ENCODE assay signal across 8 cellular contexts in genomic region chr1:3857791-3858129, GRCh38. TPM values are rescaled to one million over a fixed set of nuclear protein-coding genes. Genes with fewer than 3 reads are reported as not detected.
A peak's percentile ranks its signal among the peaks of the same experiment; 100 is the strongest.
DNase-seq lines count a peak whose midpoint lies in the region; ATAC-seq, FAIRE-seq and TF ChIP-seq lines count a peak whose summit lies in the region.

No MANE protein-coding gene starts in this region.

- peak overlapping the region; percentile 97 for H3K4me3 Mint-ChIP-seq in activated naive CD4-positive, alpha-beta T cell treated with anti-CD3 and anti-CD28 coated beads, Interleukin-2, amount 10 ng/mL, durations not matched to agents 7 days and 5 days

- no peak for TF ChIP-seq EP300 in GM12878 (IDR thresholded peaks at IDR 0.05; ENCODE audit: borderline replicate concordance in 1 of 2, control insufficient read depth in 1 of 2, low read depth in 2 of 2, low read length in 2 of 2)
- no peak for TF ChIP-seq EP300 in upper lobe of left lung (IDR thresholded peaks at IDR 0.05)

- CTCF ChIA-PET in activated naive CD4-positive, alpha-beta T cell treated with anti-CD3 and anti-CD28 coated beads, Interleukin-2, amount 10 ng/mL, durations not matched to agents 7 days and 5 days (lab: Charles Lee), result interaction anchor here (0.8 to 3.2 kb wide), 8 partner anchors 11 to 64 kb away, joined by 3 to 15 read pairs (median 5); partner anchors contain the start of gene C1orf174
- CTCF ChIA-PET in GM12878 (lab: Yijun Ruan, JAX), result interaction anchor here (0.7 to 3.2 kb wide), 2 partner anchors 41 to 213 kb away, joined by 3 to 9 read pairs; partner anchors contain the start of gene C1orf174

- POLR2A ChIA-PET in GM12878 (lab: Charles Lee), result interaction anchor here (0.6 to 1.7 kb wide), 3 partner anchors 10 to 206 kb away, joined by 3 to 4 read pairs (median 4); partner anchors contain the start of gene TP73

- H3K27me3 ChIP-seq in GM12878 (replicated peaks in 1 of 2; ENCODE audit: control insufficient read depth in 2 of 2, insufficient read depth in 2 of 2, low read length in 1 of 2) (no peaks in the 10 kb centered on the region), upper lobe of left lung (no peaks in the 10 kb centered on the region)

- no peak for FAIRE-seq in GM12878 (lab: Jason Lieb, UNC)

- TF ChIP-seq CTCF in GM12878 (IDR thresholded peaks at IDR 0.05 in 2 of 3, conservative IDR thresholded peaks at IDR 0.05 in 1 of 3; ENCODE audit: control insufficient read depth in 2 of 3, extremely low read depth in 1 of 3, insufficient read depth in 1 of 3, low read depth in 3 of 3, low read length in 3 of 3) (no peak), lower leg skin (IDR thresholded peaks at IDR 0.05) (no peak), upper lobe of left lung (IDR thresholded peaks at IDR 0.05) (no peak)

- H3K4me2 ChIP-seq in GM12878 (ENCODE audit: control insufficient read depth, insufficient read depth), result peak overlapping the region; percentile 87

- ATAC-seq in GM12878 (no peak), upper lobe of left lung (ENCODE audit: low FRiP score in 2 of 2) (peak in 1 of 2 donors; percentile 1), HG03457 (IDR thresholded peaks at IDR 0.05; ENCODE audit: unreplicated experiment) (no peak)

- H2AFZ ChIP-seq in GM12878 (ENCODE audit: control insufficient read depth, low read depth, low read length), result peak overlapping the region; percentile 90

- DNase-seq in activated naive CD4-positive, alpha-beta T cell treated with anti-CD3 and anti-CD28 coated beads, Interleukin-2, amount 10 ng/mL, durations not matched to agents 7 days and 5 days, result no peak
- no peak for DNase-seq in activated naive CD4-positive, alpha-beta T cell (lab: John Stamatoyannopoulos, UW)
- DNase-seq in GM12878 (ENCODE audit: low read depth, low spot score), result no peak
- no peak for DNase-seq in lower leg skin (ENCODE audit: low spot score in 2 of 2)
- DNase-seq in upper lobe of left lung, result no peak
- no peak for DNase-seq in OCI-M2 (lab: John Stamatoyannopoulos, UW; ENCODE audit: unreplicated experiment)
- DNase-seq in NCI-H69 (lab: John Stamatoyannopoulos, UW), result no peak

- WGBS in GM12878 (ENCODE audit: insufficient coverage, insufficient replicate concordance, low lambda C conversion rate, missing lambda C conversion rate), result 23% methylated on average over 21 of the region's 21 CpGs
- WGBS in lower leg skin, 2 donors, result 4 to 7% methylated on average over 8 to 20 of the region's 21 CpGs
- 18 to 28% methylated on average over 2 to 13 of the region's 21 CpGs for WGBS in upper lobe of left lung, 2 donors

- peaks cover 15% of the 10 kb centered on the region for H3K79me2 ChIP-seq in GM12878 (ENCODE audit: control insufficient read depth, insufficient read depth, low read length)

- RAD21 ChIA-PET in GM12878 (lab: Charles Lee; ENCODE audit: unreplicated experiment), result interaction anchor here (1.0 to 1.6 kb wide), 5 partner anchors 35 to 62 kb away, joined by 3 to 5 read pairs (median 3); partner anchors contain the start of genes C1orf174 and LRRC47

- peak overlapping the region; percentile 71 for H3K27ac Mint-ChIP-seq in activated naive CD4-positive, alpha-beta T cell treated with anti-CD3 and anti-CD28 coated beads, Interleukin-2, amount 10 ng/mL, durations not matched to agents 7 days and 5 days

- H3K27me3 Mint-ChIP-seq in activated naive CD4-positive, alpha-beta T cell treated with anti-CD3 and anti-CD28 coated beads, Interleukin-2, amount 10 ng/mL, durations not matched to agents 7 days and 5 days, result no peaks in the 10 kb centered on the region

- SMC1A ChIA-PET in GM12878 (lab: Charles Lee; ENCODE audit: uncharacterized antibody, unreplicated experiment), result interaction anchor here (0.9 to 2.0 kb wide), 4 partner anchors 35 to 54 kb away, joined by 3 to 7 read pairs (median 3); no protein-coding TSS in a partner anchor

- no peaks in the 10 kb centered on the region for H4K20me1 ChIP-seq in GM12878 (ENCODE audit: control insufficient read depth, insufficient read depth)

- no peak for TF ChIP-seq RAD21 in GM12878 (IDR thresholded peaks at IDR 0.05; ENCODE audit: insufficient read depth, low read depth, low read length)

- H3K27ac ChIP-seq in GM12878 (ENCODE audit: control insufficient read depth, insufficient read depth), result peak overlapping the region; percentile 40; the same call in 1 of the 2 replicates
- peak overlapping the region; percentile 72 to 91 (median 82) for H3K27ac ChIP-seq in upper lobe of left lung

- peaks cover 3% of the 10 kb centered on the region for H3K36me3 Mint-ChIP-seq in activated naive CD4-positive, alpha-beta T cell treated with anti-CD3 and anti-CD28 coated beads, Interleukin-2, amount 10 ng/mL, durations not matched to agents 7 days and 5 days

- peak overlapping the region; percentile 95 for H3K4me3 ChIP-seq in GM12878
- H3K4me3 ChIP-seq in lower leg skin (ENCODE audit: low read depth, poor library complexity, severe bottlenecking), result peak overlapping the region; percentile 62
- H3K4me3 ChIP-seq in upper lobe of left lung, result peak overlapping the region; percentile 72 to 100 (median 90)

- no TSS peak for BruUV-seq in GM12878 (replicated peaks; lab: Mats Ljungman, UMichigan)

- TF ChIP-seq POLR2A in GM12878 (IDR thresholded peaks at IDR 0.05; ENCODE audit: low read depth, low read length) (no peak), lower leg skin (IDR thresholded peaks at IDR 0.05) (no peak), upper lobe of left lung (IDR thresholded peaks at IDR 0.05) (no peak)

- H3K4me1 ChIP-seq in GM12878 (ENCODE audit: control insufficient read depth, insufficient read depth, low read length) (peaks cover 3% of the 10 kb centered on the region; the same call in 1 of the 2 replicates), upper lobe of left lung (peaks cover 18 to 41% (median 21%) of the 10 kb centered on the region in 4 donors)

- intact Hi-C loops in GM12878 (cut with micrococcal nuclease; ENCODE audit: unreplicated experiment) (loop anchor here (1.0 kb wide), 1 partner anchor 43 kb away; the partner anchor contains the start of gene C1orf174), lower leg skin (cut with DNase I; ENCODE audit: low total_unique reads) (no loop called here)

- peaks cover 34% of the 10 kb centered on the region for H3K4me1 Mint-ChIP-seq in activated naive CD4-positive, alpha-beta T cell treated with anti-CD3 and anti-CD28 coated beads, Interleukin-2, amount 10 ng/mL, durations not matched to agents 7 days and 5 days

- peak overlapping the region; percentile 62 for H3K9ac ChIP-seq in GM12878 (ENCODE audit: control insufficient read depth, insufficient read depth, low read length)

- in situ Hi-C loops in GM12878 (cut with MboI), result no loop called here

- H3K36me3 ChIP-seq in GM12878 (ENCODE audit: control insufficient read depth in 2 of 2, insufficient read depth in 2 of 2, low read length in 1 of 2), result no peaks in the 10 kb centered on the region
- H3K36me3 ChIP-seq in upper lobe of left lung, result no peaks in the 10 kb centered on the region

- no peaks in the 10 kb centered on the region for H3K9me3 Mint-ChIP-seq in activated naive CD4-positive, alpha-beta T cell treated with anti-CD3 and anti-CD28 coated beads, Interleukin-2, amount 10 ng/mL, durations not matched to agents 7 days and 5 days

- H3K9me3 ChIP-seq in GM12878 (replicated peaks; ENCODE audit: control insufficient read depth, insufficient read depth, low read length), result no peaks in the 10 kb centered on the region
- H3K9me3 ChIP-seq in upper lobe of left lung, result no peaks in the 10 kb centered on the region

RNA-seq across cellular contexts. Expression of gene DFFB, which starts 0.5 kb away (rescaled TPM):
- 20.3 and 23.2 TPM in 2 replicates for total RNA-seq in GM12878 (2013; cell fraction: nucleolus; rRNA removed)
- total RNA-seq in GM12878 (2014; rRNA removed) (8.5 and 10.0 TPM in 2 replicates), GM12878 (2014; rRNA removed; fragmentation: Illumina TruSeq; extraction: Trizol) (5.5 and 6.2 TPM in 2 replicates), GM12878 (2021) (7.7 and 8.3 TPM in 2 replicates), lower leg skin (10 to 100 TPM in 1 of 4 donors, 1 to 10 TPM in 3; 3.0 to 10.3 (median 6.8) TPM), upper lobe of left lung (10 to 100 TPM in 2 of 6 donors, 1 to 10 TPM in 4; 7.1 to 16.8 (median 9.4) TPM)
- polyA plus RNA-seq in GM12878 (2011; ENCODE audit: low read depth), result 3.0 TPM
- polyA plus RNA-seq in GM12878 (2011; rRNA removed) (8.8 and 10.7 TPM in 2 replicates), GM12878 (2014; fragmentation: Illumina TruSeq; extraction: Trizol) (6.8 and 7.4 TPM in 2 replicates), GM12878 (2014; fragmentation: Nextera tagmentation; extraction: Ambion mirVana) (1 to 10 TPM; 2.7 to 3.7 TPM), GM12878 (2014; rRNA removed) (10.7 and 12.0 TPM in 2 replicates), GM12878 (2016; fragmentation: Nextera tagmentation; extraction: Ambion mirVana) (1 to 10 TPM; 3.2 to 5.3 TPM)
- polyA plus RNA-seq in GM12878 (2011; cell fraction: cytosol; rRNA removed), result 8.2 and 9.4 TPM in 2 replicates
- polyA plus RNA-seq in GM12878 (2011; cell fraction: nucleus; rRNA removed), result 8.1 and 13.3 TPM in 2 replicates
- polyA plus RNA-seq in GM12878 (2012), result 4.1 and 6.2 TPM in 2 replicates
- 2.9 and 5.0 TPM in 2 replicates for polyA minus RNA-seq in GM12878 (2011; rRNA and poly(A)+ RNA removed)
- 2.5 and 3.0 TPM in 2 replicates for polyA minus RNA-seq in GM12878 (2011; cell fraction: cytosol; rRNA and poly(A)+ RNA removed)
- 3.9 and 4.4 TPM in 2 replicates for polyA minus RNA-seq in GM12878 (2011; cell fraction: nucleus; rRNA and poly(A)+ RNA removed)

RNA-seq across cellular contexts. Expression of gene CEP104, which starts 0.7 kb away (rescaled TPM):
- total RNA-seq in GM12878 (2013; cell fraction: nucleolus; rRNA removed), result 81.2 and 92.0 TPM in 2 replicates
- total RNA-seq in GM12878 (2014; rRNA removed) (14.9 and 19.1 TPM in 2 replicates), GM12878 (2014; rRNA removed; fragmentation: Illumina TruSeq; extraction: Trizol) (8.6 and 10.5 TPM in 2 replicates), GM12878 (2021) (34.8 and 35.5 TPM in 2 replicates), lower leg skin (10 to 100 TPM; 24.6 to 38.9 (median 33.1) TPM), upper lobe of left lung (100 to 1,000 TPM in 1 of 6 donors, 10 to 100 TPM in 5; 37.7 to 118 (median 53.6) TPM)
- 5.6 TPM for polyA plus RNA-seq in GM12878 (2011; ENCODE audit: low read depth)
- polyA plus RNA-seq in GM12878 (2011; rRNA removed) (28.8 and 35.7 TPM in 2 replicates), GM12878 (2014; fragmentation: Illumina TruSeq; extraction: Trizol) (19.6 and 27.1 TPM in 2 replicates), GM12878 (2014; fragmentation: Nextera tagmentation; extraction: Ambion mirVana) (10 to 100 TPM in 1 of 2 experiments, 1 to 10 TPM in 1; 7.2 to 11.3 TPM), GM12878 (2014; rRNA removed) (15.8 and 23.5 TPM in 2 replicates), GM12878 (2016; fragmentation: Nextera tagmentation; extraction: Ambion mirVana) (10 to 100 TPM; 31.9 to 33.0 TPM)
- polyA plus RNA-seq in GM12878 (2011; cell fraction: cytosol; rRNA removed), result 21.2 and 24.4 TPM in 2 replicates
- 62.8 and 65.9 TPM in 2 replicates for polyA plus RNA-seq in GM12878 (2011; cell fraction: nucleus; rRNA removed)
- 15.9 and 16.8 TPM in 2 replicates for polyA plus RNA-seq in GM12878 (2012)
- polyA minus RNA-seq in GM12878 (2011; rRNA and poly(A)+ RNA removed), result 35.9 and 40.9 TPM in 2 replicates
- polyA minus RNA-seq in GM12878 (2011; cell fraction: cytosol; rRNA and poly(A)+ RNA removed), result 14.2 and 25.8 TPM in 2 replicates
- 16.7 and 27.8 TPM in 2 replicates for polyA minus RNA-seq in GM12878 (2011; cell fraction: nucleus; rRNA and poly(A)+ RNA removed)

RNA-seq across cellular contexts. Expression of gene C1orf174, which starts 42.3 kb away (rescaled TPM):
- 22.6 and 23.8 TPM in 2 replicates for total RNA-seq in GM12878 (2013; cell fraction: nucleolus; rRNA removed)
- total RNA-seq in GM12878 (2014; rRNA removed) (25.0 and 28.3 TPM in 2 replicates), GM12878 (2014; rRNA removed; fragmentation: Illumina TruSeq; extraction: Trizol) (19.9 and 21.3 TPM in 2 replicates), GM12878 (2021) (16.9 and 18.6 TPM in 2 replicates), lower leg skin (10 to 100 TPM; 12.7 to 22.6 (median 17.7) TPM), upper lobe of left lung (10 to 100 TPM; 15.9 to 35.6 (median 20.6) TPM)
- polyA plus RNA-seq in GM12878 (2011; ENCODE audit: low read depth), result 17.9 TPM
- polyA plus RNA-seq in GM12878 (2011; rRNA removed) (34.3 and 35.3 TPM in 2 replicates), GM12878 (2014; fragmentation: Illumina TruSeq; extraction: Trizol) (25.8 TPM in 2 replicates), GM12878 (2014; fragmentation: Nextera tagmentation; extraction: Ambion mirVana) (10 to 100 TPM; 17.5 to 20.9 TPM), GM12878 (2014; rRNA removed) (25.1 and 26.0 TPM in 2 replicates), GM12878 (2016; fragmentation: Nextera tagmentation; extraction: Ambion mirVana) (10 to 100 TPM; 32.2 to 35.4 TPM)
- polyA plus RNA-seq in GM12878 (2011; cell fraction: cytosol; rRNA removed), result 41.9 and 43.6 TPM in 2 replicates
- polyA plus RNA-seq in GM12878 (2011; cell fraction: nucleus; rRNA removed), result 43.0 and 43.7 TPM in 2 replicates
- polyA plus RNA-seq in GM12878 (2012), result 21.0 and 21.5 TPM in 2 replicates
- 21.4 and 22.7 TPM in 2 replicates for polyA minus RNA-seq in GM12878 (2011; rRNA and poly(A)+ RNA removed)
- 13.2 and 16.3 TPM in 2 replicates for polyA minus RNA-seq in GM12878 (2011; cell fraction: cytosol; rRNA and poly(A)+ RNA removed)
- polyA minus RNA-seq in GM12878 (2011; cell fraction: nucleus; rRNA and poly(A)+ RNA removed), result 8.2 and 12.7 TPM in 2 replicates
